Comparison of ENCODE assay signal across 21 cellular contexts in the genomic region with DNA sequence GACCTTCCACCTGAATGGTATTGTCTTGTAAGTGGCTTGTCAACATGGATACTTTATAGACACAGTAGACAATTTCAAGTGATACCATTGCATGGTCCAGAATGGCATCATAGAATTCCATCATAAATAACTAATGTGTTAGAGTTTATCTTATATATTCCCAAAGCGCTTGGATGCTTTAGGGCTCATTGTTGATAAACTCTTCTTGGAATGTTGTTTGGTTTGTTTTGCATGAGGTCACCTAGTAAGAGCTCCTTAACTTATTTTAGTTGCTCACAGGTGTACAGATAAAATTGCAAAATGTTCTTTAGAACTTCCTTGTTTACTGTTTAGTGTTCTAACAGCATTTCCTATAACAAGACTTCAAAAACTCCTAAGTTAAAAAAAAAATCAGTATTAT.
"Had no signal": no experiment of that assay in that cellular context is flagged by ENCODE, and none has a peak within 500 bp of the region (broad histone marks: within the 10 kb centered on the region; RNA-seq: fewer than 3 reads in every experiment).

No MANE protein-coding gene starts in this region.

- H3K27me3 ChIP-seq: ovary, spleen, suprapubic skin, tibial artery, vagina had no signal

- ATAC-seq: naive thymus-derived CD4-positive, alpha-beta T cell; natural killer cell treated with Interleukin-12 subunit alpha and Interleukin-12 subunit beta and Interleukin-15 and Interleukin-18, amount 100 ng/mL, for 72 hours; right cardiac atrium; sciatic nerve; stimulated activated effector memory CD8-positive, alpha-beta T cell treated with anti-CD3 and anti-CD28 coated beads, Interleukin-12 subunit alpha, Interleukin-12 subunit beta, amount 100 ng/mL, for 72 hours had no signal

- H3K9me3 ChIP-seq: left ventricle myocardium inferior, ovary, spleen, suprapubic skin, thoracic aorta, tibial artery, vagina had no signal

- H3K4me3 ChIP-seq: left ventricle myocardium inferior, lung, ovary, skin epidermis, spleen, suprapubic skin, thoracic aorta, tibial artery, vagina had no signal

- DNase-seq: hippocampal formation; immature natural killer cell; kidney; left ventricle myocardium inferior; mesendoderm; naive thymus-derived CD4-positive, alpha-beta T cell; ovary; retina; right cardiac atrium; spleen; stimulated activated CD4-positive, alpha-beta T cell treated with anti-CD3 and anti-CD28 coated beads, Interleukin-4, amount 100 ng/mL, for 24 hours; stimulated activated naive CD4-positive, alpha-beta T cell; tibial artery had no signal

- H3K4me1 ChIP-seq: left ventricle myocardium inferior, spleen, suprapubic skin, vagina had no signal

- H3K36me3 ChIP-seq: left ventricle myocardium inferior, ovary, spleen, suprapubic skin, thoracic aorta, tibial artery, vagina had no signal

- H3K27ac ChIP-seq: left ventricle myocardium inferior, ovary, skin epidermis, spleen, suprapubic skin, thoracic aorta, tibial artery, vagina had no signal
